Comparison of ENCODE assay signal across 8 cellular contexts in genomic region chr3:52123106-52123708, GRCh38. TPM values are rescaled to one million over a fixed set of nuclear protein-coding genes. Genes with fewer than 3 reads are reported as not detected.
DNase-seq lines count a peak whose midpoint lies in the region; ATAC-seq and TF ChIP-seq lines count a peak whose summit lies in the region.

No MANE protein-coding gene starts in this region.

- no peaks in the 10 kb centered on the region for H3K9me3 ChIP-seq in SJCRH30 (replicated peaks)
- no peaks in the 10 kb centered on the region for H3K9me3 ChIP-seq in gastroesophageal sphincter
- H3K9me3 ChIP-seq in suprapubic skin, result no peaks in the 10 kb centered on the region

- WGBS in gastroesophageal sphincter (ENCODE audit: low coverage in 1 of 2), 2 donors, result 38 to 70% methylated on average over 2 of the region's 10 CpGs
- WGBS in suprapubic skin, result 64% methylated on average over 6 of the region's 10 CpGs

- ATAC-seq in HG03280 (IDR thresholded peaks at IDR 0.05; ENCODE audit: unreplicated experiment) (peak; percentile 64), gastroesophageal sphincter (peak; percentile 78), omental fat pad (ENCODE audit: low FRiP score) (peak; percentile 63), HG03457 (IDR thresholded peaks at IDR 0.05; ENCODE audit: unreplicated experiment) (no peak)

- peak in 3 of 4 experiments; percentile 84 to 94 (median 89) for TF ChIP-seq CTCF in gastroesophageal sphincter (IDR thresholded peaks at IDR 0.05)
- TF ChIP-seq CTCF in omental fat pad (IDR thresholded peaks at IDR 0.05), result peak in 1 of 3 donors; percentile 52
- peak; percentile 75 to 92 for TF ChIP-seq CTCF in suprapubic skin (IDR thresholded peaks at IDR 0.05)

- no peak for TF ChIP-seq EP300 in gastroesophageal sphincter (IDR thresholded peaks at IDR 0.05)
- TF ChIP-seq EP300 in suprapubic skin (IDR thresholded peaks at IDR 0.05), result no peak

- H3K27ac ChIP-seq in SJCRH30 (no peak overlapping the region), gastroesophageal sphincter (peak overlapping the region in 3 of 4 donors; percentile 24 to 74 (median 60)), suprapubic skin (no peak overlapping the region)

- H3K4me3 ChIP-seq in SJCRH30, result no peak overlapping the region
- no peak overlapping the region for H3K4me3 ChIP-seq in gastroesophageal sphincter
- H3K4me3 ChIP-seq in suprapubic skin, result no peak overlapping the region

- TF ChIP-seq POLR2A in gastroesophageal sphincter (IDR thresholded peaks at IDR 0.05) (no peak), suprapubic skin (IDR thresholded peaks at IDR 0.05) (no peak)

- H3K36me3 ChIP-seq in SJCRH30, result peaks cover 40% of the 10 kb centered on the region
- H3K36me3 ChIP-seq in gastroesophageal sphincter, result no peaks in the 10 kb centered on the region
- no peaks in the 10 kb centered on the region for H3K36me3 ChIP-seq in suprapubic skin

- no peaks in the 10 kb centered on the region for H3K27me3 ChIP-seq in SJCRH30
- H3K27me3 ChIP-seq in gastroesophageal sphincter, result no peaks in the 10 kb centered on the region
- H3K27me3 ChIP-seq in suprapubic skin, result no peaks in the 10 kb centered on the region

- DNase-seq in ELF-1 (ENCODE audit: low read depth, low spot score) (peak; percentile 89), SJCRH30 (peak; percentile 56 to 75), omental fat pad (ENCODE audit: low spot score) (peak; percentile 41), suprapubic skin (ENCODE audit: low spot score in 2 of 2) (no peak)
- DNase-seq in activated naive CD4-positive, alpha-beta T cell (lab: John Stamatoyannopoulos, UW), result peak; percentile 32 to 73 (median 46)

- no peaks in the 10 kb centered on the region for H3K4me1 ChIP-seq in SJCRH30
- H3K4me1 ChIP-seq in gastroesophageal sphincter, result peaks cover 0 to 48% (median 6%) of the 10 kb centered on the region in 3 donors
- H3K4me1 ChIP-seq in suprapubic skin, result peaks cover 50% of the 10 kb centered on the region

RNA-seq across cellular contexts. Expression of gene POC1A, which starts 31.0 kb away (rescaled TPM):
- 27.1 and 28.3 TPM in 2 replicates for total RNA-seq in SJCRH30 (2014; rRNA removed; shearing (Covaris generic))
- 1 to 10 TPM in 2 of 4 donors, under 1 TPM in 2; 0.73 to 1.7 (median 0.93) TPM for total RNA-seq in gastroesophageal sphincter
- 1 to 10 TPM in 3 of 4 donors, under 1 TPM in 1; 0.65 to 2.0 (median 1.2) TPM for total RNA-seq in omental fat pad
- 1 to 10 TPM; 1.1 to 4.8 (median 1.6) TPM for total RNA-seq in suprapubic skin

Comparison
In these comparisons a context has a peak if more than half of its experiments do, and no peak if none do; other contexts are left out.
1. DNase-seq: peak in ELF-1 (single experiment), SJCRH30 (2 of 2), activated naive CD4-positive, alpha-beta T cell (4 of 4) and omental fat pad (single experiment); none in suprapubic skin (0 of 2).
2. H3K27ac ChIP-seq: peak in gastroesophageal sphincter (3 of 4); none in SJCRH30 (single experiment) and suprapubic skin (single experiment).